In the genomic region with DNA sequence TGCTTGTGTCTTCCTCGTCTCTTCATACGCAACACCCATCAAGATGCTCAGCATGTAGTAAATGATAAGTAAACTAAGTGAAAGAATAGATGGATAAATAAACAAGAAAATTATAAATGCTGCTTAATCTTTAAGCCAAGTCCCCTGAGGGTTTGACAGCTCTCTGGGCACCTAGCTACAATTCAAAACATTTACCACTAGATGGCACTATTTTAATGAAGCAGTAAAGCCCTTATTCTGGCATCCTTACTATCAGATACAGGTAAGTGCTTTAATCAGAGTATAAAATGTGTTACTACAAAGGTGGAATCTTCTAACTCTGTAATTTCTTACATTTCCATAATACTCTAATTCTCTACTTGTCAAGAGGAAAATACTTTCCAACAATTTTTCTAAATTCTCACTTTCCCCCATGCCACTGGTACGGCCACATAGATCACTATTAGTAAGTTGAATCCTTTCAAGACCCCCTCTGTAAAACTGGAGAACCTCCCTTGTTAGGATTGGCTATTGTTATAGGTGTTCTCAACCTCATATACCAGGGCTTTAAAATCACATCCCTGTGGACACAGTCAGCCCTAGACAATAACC, we compare ENCODE assay signal across 8 cellular contexts.
DNase-seq lines count a peak whose midpoint lies in the region; ATAC-seq and TF ChIP-seq lines count a peak whose summit lies in the region.

No MANE protein-coding gene starts in this region.

- no peaks in the 10 kb centered on the region for H3F3A ChIP-seq in SU-DHL-6 (ENCODE audit: insufficient read depth)

- H3K36me3 ChIP-seq in HCT116 (ENCODE audit: control insufficient read depth in 1 of 2, insufficient read depth in 2 of 2, low read length in 2 of 2) (no peaks in the 10 kb centered on the region), SU-DHL-6 (ENCODE audit: low read length) (no peaks in the 10 kb centered on the region), gastrocnemius medialis (no peaks in the 10 kb centered on the region)

- H3K27ac ChIP-seq in HCT116 (ENCODE audit: low read depth, low read length) (no peak overlapping the region), SU-DHL-6 (ENCODE audit: low read depth, low read length) (no peak overlapping the region), foreskin keratinocyte (no peak overlapping the region), gastrocnemius medialis (no peak overlapping the region)

- H3K4me3 ChIP-seq in HCT116 (replicated peaks in 1 of 2; ENCODE audit: low read depth in 1 of 2, low read length in 2 of 2), result no peak overlapping the region
- H3K4me3 ChIP-seq in SU-DHL-6 (ENCODE audit: insufficient read depth, low read length, poor library complexity, severe bottlenecking), result no peak overlapping the region
- no peak overlapping the region for H3K4me3 ChIP-seq in gastrocnemius medialis

- POLR2A ChIA-PET in HCT116 (lab: Charles Lee), result no interaction called here

- intact Hi-C loops in HCT116 (cut with micrococcal nuclease), result loop anchor here (5.0 kb wide), 1 partner anchor 383 kb away; no protein-coding TSS in a partner anchor
- intact Hi-C loops in gastrocnemius medialis (cut with DNase I; ENCODE audit: low total_unique reads), result loop anchor here (10.0 kb wide), 1 partner anchor 585 kb away; no protein-coding TSS in a partner anchor

- no peaks in the 10 kb centered on the region for H3K4me1 Mint-ChIP-seq in activated naive CD4-positive, alpha-beta T cell treated with anti-CD3 and anti-CD28 coated beads, Interleukin-2, amount 10 ng/mL, durations not matched to agents 7 days and 5 days

- H3K9me3 Mint-ChIP-seq in activated naive CD4-positive, alpha-beta T cell treated with anti-CD3 and anti-CD28 coated beads, Interleukin-2, amount 10 ng/mL, durations not matched to agents 7 days and 5 days, result no peaks in the 10 kb centered on the region

- no peak overlapping the region for H3K4me3 Mint-ChIP-seq in activated naive CD4-positive, alpha-beta T cell treated with anti-CD3 and anti-CD28 coated beads, Interleukin-2, amount 10 ng/mL, durations not matched to agents 7 days and 5 days

- TF ChIP-seq POLR2A in HCT116 (IDR thresholded peaks at IDR 0.05; ENCODE audit: borderline replicate concordance, extremely low read depth, insufficient read depth, insufficient read length) (no peak), gastrocnemius medialis (IDR thresholded peaks at IDR 0.05) (no peak)

- no TSS peak for BruUV-seq in HCT116 (replicated peaks; lab: Mats Ljungman, UMichigan)

- no peak overlapping the region for H2AFZ ChIP-seq in HCT116 (ENCODE audit: low read depth, low read length, poor library complexity, severe bottlenecking)
- H2AFZ ChIP-seq in SU-DHL-6 (ENCODE audit: low read depth, low read length, severe bottlenecking), result no peak overlapping the region

- no peaks in the 10 kb centered on the region for H3K79me2 ChIP-seq in HCT116 (ENCODE audit: insufficient read depth, low read length)
- H3K79me2 ChIP-seq in SU-DHL-6 (ENCODE audit: insufficient read depth, low read length), result no peaks in the 10 kb centered on the region

- no peak overlapping the region for H3K4me2 ChIP-seq in HCT116 (ENCODE audit: low read length)
- H3K4me2 ChIP-seq in SU-DHL-6 (ENCODE audit: low read depth, low read length, poor library complexity, severe bottlenecking), result no peak overlapping the region

- H4K20me1 ChIP-seq in HCT116 (ENCODE audit: insufficient read depth) (no peaks in the 10 kb centered on the region), SU-DHL-6 (ENCODE audit: low read depth, low read length) (no peaks in the 10 kb centered on the region)

- no peak overlapping the region for H3K9ac ChIP-seq in HCT116 (ENCODE audit: low read length)
- no peak overlapping the region for H3K9ac ChIP-seq in SU-DHL-6 (ENCODE audit: low read length)

- H3K9me2 ChIP-seq in HCT116 (ENCODE audit: insufficient read depth) (no peaks in the 10 kb centered on the region), SU-DHL-6 (replicated peaks; ENCODE audit: insufficient read depth, low read length) (no peaks in the 10 kb centered on the region)

- H3K27me3 ChIP-seq in HCT116 (ENCODE audit: insufficient read depth, low read length) (peaks cover 26% of the 10 kb centered on the region), SU-DHL-6 (ENCODE audit: low read length) (no peaks in the 10 kb centered on the region), foreskin keratinocyte (peaks cover 3% of the 10 kb centered on the region), gastrocnemius medialis (no peaks in the 10 kb centered on the region)

- H3K27me3 Mint-ChIP-seq in activated naive CD4-positive, alpha-beta T cell treated with anti-CD3 and anti-CD28 coated beads, Interleukin-2, amount 10 ng/mL, durations not matched to agents 7 days and 5 days, result no peaks in the 10 kb centered on the region

- H3K36me3 Mint-ChIP-seq in activated naive CD4-positive, alpha-beta T cell treated with anti-CD3 and anti-CD28 coated beads, Interleukin-2, amount 10 ng/mL, durations not matched to agents 7 days and 5 days, result no peaks in the 10 kb centered on the region

- DNase-seq in GM04504 (ENCODE audit: low read depth), result peak; percentile 9
- peak; percentile 43 for DNase-seq in HCT116 (ENCODE audit: low read depth, low spot score)
- DNase-seq in NCI-H1048 (lab: John Stamatoyannopoulos, UW), result peak; percentile 30
- peak; percentile 7 to 37 for DNase-seq in foreskin keratinocyte
- no peak for DNase-seq in gastrocnemius medialis
- DNase-seq in activated CD4-positive, alpha-beta T cell treated with anti-CD3 and anti-CD28 coated beads, Interleukin-2, amount 50 U/mL, for 4 hours, result no peak
- no peak for DNase-seq in activated naive CD4-positive, alpha-beta T cell treated with anti-CD3 and anti-CD28 coated beads, Interleukin-2, amount 10 ng/mL, durations not matched to agents 7 days and 5 days

- H3K9me3 ChIP-seq in HCT116 (ENCODE audit: control insufficient read depth in 1 of 2, insufficient read depth in 1 of 2, low read depth in 1 of 2, low read length in 2 of 2), result no peaks in the 10 kb centered on the region; a peak in 1 of 4 replicates
- H3K9me3 ChIP-seq in SU-DHL-6 (ENCODE audit: insufficient read depth, low read length), result no peaks in the 10 kb centered on the region
- H3K9me3 ChIP-seq in gastrocnemius medialis, result no peaks in the 10 kb centered on the region

- ATAC-seq in HCT116 (peak; percentile 86), foreskin keratinocyte (peak; percentile 78), gastrocnemius medialis (no peak)

- no peak overlapping the region for H3K27ac Mint-ChIP-seq in activated naive CD4-positive, alpha-beta T cell treated with anti-CD3 and anti-CD28 coated beads, Interleukin-2, amount 10 ng/mL, durations not matched to agents 7 days and 5 days

- H3K4me1 ChIP-seq in HCT116 (ENCODE audit: control insufficient read depth in 1 of 2, insufficient read depth in 2 of 2, low read length in 2 of 2), result no peaks in the 10 kb centered on the region
- no peaks in the 10 kb centered on the region for H3K4me1 ChIP-seq in foreskin keratinocyte
- H3K4me1 ChIP-seq in gastrocnemius medialis, result no peaks in the 10 kb centered on the region

- TF ChIP-seq CTCF in HCT116 (IDR thresholded peaks at IDR 0.05 in 2 of 3, conservative IDR thresholded peaks at IDR 0.05 in 1 of 3; ENCODE audit: borderline replicate concordance in 1 of 3, insufficient read depth in 1 of 3, low read depth in 2 of 3, low read length in 2 of 3) (peak; percentile 42 to 71 (median 46); a peak in 5 of 6 replicates), SU-DHL-6 (IDR thresholded peaks at IDR 0.05; ENCODE audit: insufficient read depth, low read length, poor library complexity, severe bottlenecking) (peak; percentile 55), foreskin keratinocyte (conservative IDR thresholded peaks at IDR 0.05) (peak; percentile 72), gastrocnemius medialis (IDR thresholded peaks at IDR 0.05 in 4 of 5, conservative IDR thresholded peaks at IDR 0.05 in 1 of 5) (peak in 4 of 5 experiments; percentile 25 to 64 (median 42))

- RAD21 ChIA-PET in HCT116 (lab: Charles Lee; ENCODE audit: low non-redundant PET in 1 of 2, low total read pairs in 2 of 2, uncharacterized antibody in 2 of 2, unreplicated experiment in 2 of 2), result interaction anchor here in 1 of 2 experiments (1.1 kb wide), 1 partner anchor 142 kb away, joined by 3 read pairs; no protein-coding TSS in a partner anchor

- TF ChIP-seq RAD21 in HCT116 (IDR thresholded peaks at IDR 0.05; ENCODE audit: low read depth), result peak; percentile 58

- CTCF ChIA-PET in HCT116 (lab: Charles Lee), result interaction anchor here (0.6 to 2.1 kb wide), 24 partner anchors 10 to 699 kb away, joined by 3 to 18 read pairs (median 4); no protein-coding TSS in a partner anchor
- CTCF ChIA-PET in activated naive CD4-positive, alpha-beta T cell treated with anti-CD3 and anti-CD28 coated beads, Interleukin-2, amount 10 ng/mL, durations not matched to agents 7 days and 5 days (lab: Charles Lee), result interaction anchor here (0.6 to 2.1 kb wide), 5 partner anchors 11 to 588 kb away, joined by 3 to 12 read pairs (median 5); no protein-coding TSS in a partner anchor

- in situ Hi-C loops in gastrocnemius medialis (cut with MboI; ENCODE audit: low sequenced_read_pairs in 4 of 4), result loop anchor here in 3 of 4 donors (10.0 to 25.0 kb wide), 3 partner anchors 383 to 583 kb away; no protein-coding TSS in a partner anchor

TF ChIP-seq in HCT116, 20 proteins besides CTCF, POLR2A, EP300 and RAD21 (continues in another document):
- no peak for TF ChIP-seq CEBPB (IDR thresholded peaks at IDR 0.05; ENCODE audit: low read depth)
- TF ChIP-seq, protein P1, sequence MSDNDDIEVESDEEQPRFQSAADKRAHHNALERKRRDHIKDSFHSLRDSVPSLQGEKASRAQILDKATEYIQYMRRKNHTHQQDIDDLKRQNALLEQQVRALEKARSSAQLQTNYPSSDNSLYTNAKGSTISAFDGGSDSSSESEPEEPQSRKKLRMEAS (IDR thresholded peaks at IDR 0.05), result no peak
- TF ChIP-seq, protein P2, sequence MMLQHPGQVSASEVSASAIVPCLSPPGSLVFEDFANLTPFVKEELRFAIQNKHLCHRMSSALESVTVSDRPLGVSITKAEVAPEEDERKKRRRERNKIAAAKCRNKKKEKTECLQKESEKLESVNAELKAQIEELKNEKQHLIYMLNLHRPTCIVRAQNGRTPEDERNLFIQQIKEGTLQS (IDR thresholded peaks at IDR 0.05), result no peak
- TF ChIP-seq ELF1 (IDR thresholded peaks at IDR 0.05; ENCODE audit: borderline replicate concordance, low read depth), result no peak

Comparison
In these comparisons a context has a peak if more than half of its experiments do, and no peak if none do; other contexts are left out.
1. DNase-seq: peak in GM04504 (single experiment), HCT116 (single experiment), NCI-H1048 (single experiment) and foreskin keratinocyte (2 of 2); none in gastrocnemius medialis (0 of 2), activated CD4-positive, alpha-beta T cell treated with anti-CD3 and anti-CD28 coated beads, Interleukin-2, amount 50 U/mL, for 4 hours (0 of 2) and activated naive CD4-positive, alpha-beta T cell treated with anti-CD3 and anti-CD28 coated beads, Interleukin-2, amount 10 ng/mL, durations not matched to agents 7 days and 5 days (single experiment).
2. ATAC-seq: peak in HCT116 (single experiment) and foreskin keratinocyte (single experiment); none in gastrocnemius medialis (0 of 2).
3. Peak in every context shown above with its lines, with median percentiles within 50 percentile points of each other: CTCF ChIP-seq.